Comparison of ENCODE assay signal across 17 cellular contexts in genomic region chr1:93463960-93464359, GRCh38.
"Had no signal": no experiment of that assay in that cellular context is flagged by ENCODE, and none has a peak within 500 bp of the region (broad histone marks: within the 10 kb centered on the region; RNA-seq: fewer than 3 reads in every experiment).

No MANE protein-coding gene starts in this region.

- ATAC-seq: body of pancreas, left lung, T-cell had no signal

- H3K4me3 ChIP-seq: body of pancreas, dorsolateral prefrontal cortex, left lung, thyroid gland had no signal

- H3K27me3 ChIP-seq: body of pancreas, dorsolateral prefrontal cortex, left lung, thyroid gland had no signal

- H3K36me3 ChIP-seq: left lung, thyroid gland had no signal

- DNase-seq: activated CD4-positive, alpha-beta T cell treated with anti-CD3 and anti-CD28 coated beads, Interleukin-2, amount 50 U/mL, for 1 hour; activated CD4-positive, CD25-positive, alpha-beta regulatory T cell treated with anti-CD3 and anti-CD28 coated beads, Interleukin-2, amount 50 U/mL, for 72 hours; body of pancreas; dorsolateral prefrontal cortex; head of caudate nucleus; left lung; midbrain; nucleus accumbens; retina; stimulated activated CD4-positive, alpha-beta T cell treated with anti-CD3 and anti-CD28 coated beads, Interleukin-2, amount 100 ng/mL, for 24 hours; stimulated activated naive CD4-positive, alpha-beta T cell treated with Interleukin-2 at 50 U/mL for 16 hours; T-cell; thyroid gland had no signal

- H3K4me1 ChIP-seq: left lung had no signal

- H3K27ac ChIP-seq: body of pancreas, dorsolateral prefrontal cortex, epithelial cell of prostate, left lung, thyroid gland had no signal

- H3K4me3 Mint-ChIP-seq: activated naive CD8-positive, alpha-beta T cell; activated T-helper 1 cell treated with anti-CD3 and anti-CD28 coated beads, Interleukin-12 subunit alpha, Interleukin-12 subunit beta, Interleukin-2, Interleukin-4 antibody, amounts not matched to agents 30 ng/mL and 10 ng/mL and 1 ng/mL, durations not matched to agents 14 hours and 24 hours and 36 hours; nephron; T-cell had no signal

- H3K4me1 Mint-ChIP-seq: nephron, T-cell had no signal

- H3K27ac Mint-ChIP-seq: activated naive CD8-positive, alpha-beta T cell; activated T-helper 1 cell treated with anti-CD3 and anti-CD28 coated beads, Interleukin-12 subunit alpha, Interleukin-12 subunit beta, Interleukin-2, Interleukin-4 antibody, amounts not matched to agents 30 ng/mL and 10 ng/mL and 1 ng/mL, durations not matched to agents 14 hours and 24 hours and 36 hours; nephron; T-cell had no signal
